In the genomic region with DNA sequence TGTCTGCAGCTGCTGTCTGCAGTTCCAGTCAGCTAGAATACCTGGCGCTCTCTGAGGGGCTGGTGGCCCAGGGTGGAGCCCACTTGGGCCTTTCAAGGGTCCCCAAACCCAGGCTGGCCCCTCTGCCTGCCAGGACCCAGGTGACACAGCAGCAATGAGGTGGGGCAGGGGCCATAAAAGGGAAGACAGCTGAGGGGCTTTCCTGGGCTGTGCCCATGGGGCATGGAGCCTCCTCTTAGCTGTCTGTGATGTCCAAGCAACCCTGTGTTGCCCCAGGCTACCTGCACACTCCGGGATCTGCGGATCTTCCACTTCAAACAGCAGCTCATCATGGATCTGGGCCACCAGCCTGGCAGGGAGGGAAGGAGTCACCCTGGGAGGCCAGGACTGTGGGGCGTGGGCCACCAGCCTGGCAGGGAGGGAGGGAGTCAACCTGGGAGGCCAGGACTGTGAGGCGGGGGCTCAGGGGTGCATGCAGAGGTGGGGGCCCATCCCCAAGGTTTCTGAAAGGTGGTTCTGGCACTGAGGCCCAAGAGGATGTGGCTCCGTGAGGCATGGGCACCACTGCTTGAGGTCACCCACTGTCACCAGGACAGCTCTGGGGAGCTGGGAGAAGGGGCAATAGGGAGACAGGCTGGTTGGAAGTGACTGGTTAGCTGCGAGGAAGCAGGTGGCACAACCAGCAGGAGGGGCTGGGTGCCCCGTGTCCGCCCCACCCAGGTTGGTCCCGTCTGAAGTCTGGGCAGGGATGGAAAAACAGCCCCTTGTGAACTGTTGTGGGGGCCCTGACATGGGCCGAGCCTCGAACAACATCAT, we compare ENCODE assay signal across 17 cellular contexts. TPM values are rescaled to one million over a fixed set of nuclear protein-coding genes. Genes with fewer than 3 reads are reported as not detected.
A peak's percentile ranks its signal among the peaks of the same experiment; 100 is the strongest.
DNase-seq lines count a peak whose midpoint lies in the region; ATAC-seq and TF ChIP-seq lines count a peak whose summit lies in the region.
"Had no signal": no experiment of that assay in that cellular context is flagged by ENCODE, and none has a peak within 500 bp of the region (broad histone marks: within the 10 kb centered on the region; RNA-seq: fewer than 3 reads in every experiment).

No MANE protein-coding gene starts in this region.

- DNase-seq in AG08396 (ENCODE audit: low spot score) (peak; percentile 9), D341Med (ENCODE audit: low spot score) (peak; percentile 27), dorsolateral prefrontal cortex (peak in 1 of 10 donors; percentile 7), posterior vena cava (ENCODE audit: low spot score) (peak; percentile 77)
- DNase-seq: DMS79 treated with DMSO at 0.1 percent for 48 hours, MM.1S, NCI-H1092 treated with DMSO at 0.1 percent for 48 hours, NCI-H2081, NCI-H2171 treated with DMSO at 0.1 percent for 48 hours, NCI-H446, NCI-H69 had no signal

- ATAC-seq in HG02623 (IDR thresholded peaks at IDR 0.05; ENCODE audit: unreplicated experiment) (no peak), GM18873 (IDR thresholded peaks at IDR 0.05; ENCODE audit: low FRiP score, unreplicated experiment) (no peak), HG02970 (IDR thresholded peaks at IDR 0.05; ENCODE audit: low FRiP score, unreplicated experiment) (no peak)
- ATAC-seq: Panc1, Right ventricle myocardium inferior had no signal

- intact Hi-C loops in dorsolateral prefrontal cortex (cut with DNase I), result no loop called here
- intact Hi-C loops in posterior vena cava (cut with DNase I), result no loop called here

- H3K27me3 ChIP-seq in dorsolateral prefrontal cortex, result no peaks in the 10 kb centered on the region

- no peak overlapping the region for H3K4me3 ChIP-seq in dorsolateral prefrontal cortex

- TF ChIP-seq CTCF in dorsolateral prefrontal cortex (IDR thresholded peaks at IDR 0.05 in 54 of 56, conservative IDR thresholded peaks at IDR 0.05 in 2 of 56; ENCODE audit: low read depth in 1 of 56, partially characterized antibody in 56 of 56), result no peak

- peak overlapping the region in 43 of 59 donors; percentile 27 to 89 (median 69) for H3K27ac ChIP-seq in dorsolateral prefrontal cortex
- H3K27ac ChIP-seq: C4-2B had no signal

RNA-seq across cellular contexts. Expression of a gene that starts 16.3 kb away (rescaled TPM):
- 100 to 1,000 TPM in 119 of 120 experiments, 10 to 100 TPM in 1; 89.4 to 267 (median 170) TPM for total RNA-seq in dorsolateral prefrontal cortex
- total RNA-seq in posterior vena cava, result under 1 TPM; 0.19 to 0.52 TPM

Comparison
In these comparisons a context has a peak if more than half of its experiments do, and no peak if none do; other contexts are left out.
1. RNA of a gene that starts 16.3 kb away (total RNA-seq): 89.4 to 267 TPM in dorsolateral prefrontal cortex; 0.19 to 0.52 TPM in posterior vena cava; every median in the first group is over 10 times any median in the second.